ENCODE assay signal across 8 cellular contexts in genomic region chr9:35618854-35619799, GRCh38. TPM values are rescaled to one million over a fixed set of nuclear protein-coding genes. Genes with fewer than 3 reads are reported as not detected.
A peak's percentile ranks its signal among the peaks of the same experiment; 100 is the strongest.
DNase-seq lines count a peak whose midpoint lies in the region; ATAC-seq and TF ChIP-seq lines count a peak whose summit lies in the region.

No MANE protein-coding gene starts in this region.

- H3K4me1 Mint-ChIP-seq in activated CD4-positive, alpha-beta memory T cell treated with anti-CD3 and anti-CD28 coated beads, Interleukin-2, amount 10 ng/mL, durations not matched to agents 7 days and 5 days = peaks cover 43% of the 10 kb centered on the region

- intact Hi-C loops in spleen (cut with DNase I; ENCODE audit: low total_unique reads) = no loop called here

- peak overlapping the region; percentile 70 for H3K27ac Mint-ChIP-seq in activated CD4-positive, alpha-beta memory T cell treated with anti-CD3 and anti-CD28 coated beads, Interleukin-2, amount 10 ng/mL, durations not matched to agents 7 days and 5 days

- H3K4me3 ChIP-seq in spleen (peak overlapping the region in 5 of 8 donors; percentile 43 to 82 (median 55)), BE2C (ENCODE audit: low read depth, low read length) (no peak overlapping the region), WERI-Rb-1 (ENCODE audit: low read depth, low read length) (no peak overlapping the region)

- TF ChIP-seq POLR2A in spleen (IDR thresholded peaks at IDR 0.05) = no peak

- H3K36me3 Mint-ChIP-seq in activated CD4-positive, alpha-beta memory T cell treated with anti-CD3 and anti-CD28 coated beads, Interleukin-2, amount 10 ng/mL, durations not matched to agents 7 days and 5 days (ENCODE audit: low read depth) = peaks cover 2% of the 10 kb centered on the region

- H3K4me1 ChIP-seq in spleen (peaks cover 17 to 83% (median 62%) of the 10 kb centered on the region in 6 donors), BE2C (no peaks in the 10 kb centered on the region)

- POLR2A ChIA-PET in activated CD4-positive, alpha-beta memory T cell treated with anti-CD3 and anti-CD28 coated beads, Interleukin-2, amount 10 ng/mL, durations not matched to agents 7 days and 5 days (lab: Charles Lee) = interaction anchor here (0.6 to 6.4 kb wide), 9 partner anchors 13 to 129 kb away, joined by 3 to 100 read pairs (median 6); partner anchors contain the start of genes ARHGEF39, CCDC107, CREB3 and GBA2

- peak overlapping the region; percentile 25 for H3K4me3 Mint-ChIP-seq in activated CD4-positive, alpha-beta memory T cell treated with anti-CD3 and anti-CD28 coated beads, Interleukin-2, amount 10 ng/mL, durations not matched to agents 7 days and 5 days

- peak overlapping the region; percentile 72 to 94 (median 84) for H3K27ac ChIP-seq in spleen
- H3K27ac ChIP-seq in WERI-Rb-1 = no peak overlapping the region

- H3K27me3 ChIP-seq in spleen (replicated peaks in 1 of 7) (no peaks in the 10 kb centered on the region), BE2C (peaks cover 6% of the 10 kb centered on the region), WERI-Rb-1 (ENCODE audit: insufficient read depth, low read depth, severe bottlenecking) (no peaks in the 10 kb centered on the region)

- 51 to 56% (median 54%) methylated on average over 17 of the region's 17 CpGs for WGBS in spleen, 5 donors

- H3K9me3 Mint-ChIP-seq in activated CD4-positive, alpha-beta memory T cell treated with anti-CD3 and anti-CD28 coated beads, Interleukin-2, amount 10 ng/mL, durations not matched to agents 7 days and 5 days = no peaks in the 10 kb centered on the region

- CTCF ChIA-PET in activated CD4-positive, alpha-beta memory T cell treated with anti-CD3 and anti-CD28 coated beads, Interleukin-2, amount 10 ng/mL, durations not matched to agents 7 days and 5 days (lab: Charles Lee) = interaction anchor here (1.0 to 6.1 kb wide), 13 partner anchors 8 to 129 kb away, joined by 3 to 40 read pairs (median 8); partner anchors contain the start of genes ARHGEF39, CCDC107, RMRP and TESK1

- H3K27me3 Mint-ChIP-seq in activated CD4-positive, alpha-beta memory T cell treated with anti-CD3 and anti-CD28 coated beads, Interleukin-2, amount 10 ng/mL, durations not matched to agents 7 days and 5 days = peaks cover 2% of the 10 kb centered on the region

- peak; percentile 57 for ATAC-seq in HG03108 (IDR thresholded peaks at IDR 0.05; ENCODE audit: unreplicated experiment)

- TF ChIP-seq CTCF in spleen (IDR thresholded peaks at IDR 0.05 in 8 of 11, conservative IDR thresholded peaks at IDR 0.05 in 3 of 11) (peak in 2 of 11 experiments; percentile 6 to 18), BE2C (IDR thresholded peaks at IDR 0.05; ENCODE audit: low read depth, low read length) (no peak), WERI-Rb-1 (IDR thresholded peaks at IDR 0.05; ENCODE audit: low read depth, low read length) (no peak)

- DNase-seq in activated T-cell treated with anti-CD3 and anti-CD28 coated beads, Interleukin-2, amount 50 U/mL, for 1 hour = peak; percentile 34
- DNase-seq in activated T-cell treated with anti-CD3 and anti-CD28 coated beads for 4 hours = no peak
- peak; percentile 72 for DNase-seq in activated CD4-positive, alpha-beta memory T cell treated with anti-CD3 and anti-CD28 coated beads, Interleukin-2, amount 10 ng/mL, durations not matched to agents 7 days and 5 days
- DNase-seq in spleen = peak; percentile 93
- DNase-seq in BE2C = no peak
- DNase-seq in WERI-Rb-1 = no peak
- DNase-seq in NCI-H510A treated with DMSO at 0.1 percent for 48 hours (lab: John Stamatoyannopoulos, UW) = no peak

- H3K9me3 ChIP-seq in spleen (no peaks in the 10 kb centered on the region), BE2C (no peaks in the 10 kb centered on the region), WERI-Rb-1 (ENCODE audit: severe bottlenecking) (no peaks in the 10 kb centered on the region)

- peaks cover 0 to 23% (median 0%) of the 10 kb centered on the region in 6 donors for H3K36me3 ChIP-seq in spleen
- H3K36me3 ChIP-seq in BE2C = no peaks in the 10 kb centered on the region
- H3K36me3 ChIP-seq in WERI-Rb-1 = no peaks in the 10 kb centered on the region

RNA-seq across cellular contexts. Expression of gene CD72, which starts 0.9 kb away (rescaled TPM):
- total RNA-seq in activated CD4-positive, alpha-beta memory T cell treated with anti-CD3 and anti-CD28 coated beads, Interleukin-2, amount 10 ng/mL, durations not matched to agents 7 days and 5 days = 10 to 100 TPM; 11.8 to 11.9 TPM
- total RNA-seq in spleen = 100 to 1,000 TPM in 5 of 7 donors, 10 to 100 TPM in 2; 74.4 to 160 (median 127) TPM
- 100 to 1,000 TPM in 2 of 3 donors, 10 to 100 TPM in 1; 97.4 to 159 (median 115) TPM for polyA plus RNA-seq in spleen
- polyA plus RNA-seq in BE2C (2012; ENCODE audit: insufficient read depth, insufficient read length, low read depth) = not detected

RNA-seq across cellular contexts. Expression of gene TESK1, which starts 14.1 kb away (rescaled TPM):
- total RNA-seq in activated CD4-positive, alpha-beta memory T cell treated with anti-CD3 and anti-CD28 coated beads, Interleukin-2, amount 10 ng/mL, durations not matched to agents 7 days and 5 days = 10 to 100 TPM; 31.7 to 32.3 TPM
- 10 to 100 TPM; 24.8 to 47.1 (median 31.8) TPM for total RNA-seq in spleen
- 10 to 100 TPM; 15.6 to 34.7 (median 22.7) TPM for polyA plus RNA-seq in spleen
- polyA plus RNA-seq in BE2C (2012; ENCODE audit: insufficient read depth, insufficient read length, low read depth) = 17.5 TPM

RNA-seq across cellular contexts. Expression of gene SIT1, which starts 31.6 kb away (rescaled TPM):
- total RNA-seq in activated CD4-positive, alpha-beta memory T cell treated with anti-CD3 and anti-CD28 coated beads, Interleukin-2, amount 10 ng/mL, durations not matched to agents 7 days and 5 days = 100 to 1,000 TPM; 210 to 214 TPM
- 10 to 100 TPM; 24.2 to 44.9 (median 27.5) TPM for total RNA-seq in spleen
- 10 to 100 TPM; 71.7 to 82.7 (median 82.7) TPM for polyA plus RNA-seq in spleen
- polyA plus RNA-seq in BE2C (2012; ENCODE audit: insufficient read depth, insufficient read length, low read depth) = not detected

RNA-seq across cellular contexts. Expression of gene RMRP, which starts 38.7 kb away (rescaled TPM):
- total RNA-seq in activated CD4-positive, alpha-beta memory T cell treated with anti-CD3 and anti-CD28 coated beads, Interleukin-2, amount 10 ng/mL, durations not matched to agents 7 days and 5 days = over 10,000 TPM in 1 of 2 experiments, 1,000 to 10,000 TPM in 1; 9,885 to 10,678 TPM
- over 10,000 TPM in 5 of 7 donors, 1,000 to 10,000 TPM in 2; 5,541 to 28,996 (median 23,209) TPM for total RNA-seq in spleen
- polyA plus RNA-seq in spleen = 100 to 1,000 TPM in 1 of 3 donors, 10 to 100 TPM in 1, not detected in 1; 42.1 to 285 TPM
- polyA plus RNA-seq in BE2C (2012; ENCODE audit: insufficient read depth, insufficient read length, low read depth) = not detected

RNA-seq across cellular contexts. Expression of gene CCDC107, which starts 39.0 kb away (rescaled TPM):
- total RNA-seq in activated CD4-positive, alpha-beta memory T cell treated with anti-CD3 and anti-CD28 coated beads, Interleukin-2, amount 10 ng/mL, durations not matched to agents 7 days and 5 days = 10 to 100 TPM; 36.6 to 37.7 TPM
- 10 to 100 TPM; 14.4 to 24.2 (median 20.8) TPM for total RNA-seq in spleen
- 10 to 100 TPM; 35.3 to 46.9 (median 37.0) TPM for polyA plus RNA-seq in spleen
- polyA plus RNA-seq in BE2C (2012; ENCODE audit: insufficient read depth, insufficient read length, low read depth) = 30.6 TPM

Comparison
In these comparisons a context has a peak if more than half of its experiments do, and no peak if none do; other contexts are left out.
1. DNase-seq: peak in activated T-cell treated with anti-CD3 and anti-CD28 coated beads, Interleukin-2, amount 50 U/mL, for 1 hour (single experiment), activated CD4-positive, alpha-beta memory T cell treated with anti-CD3 and anti-CD28 coated beads, Interleukin-2, amount 10 ng/mL, durations not matched to agents 7 days and 5 days (single experiment) and spleen (single experiment); none in activated T-cell treated with anti-CD3 and anti-CD28 coated beads for 4 hours (single experiment), BE2C (single experiment), WERI-Rb-1 (single experiment) and NCI-H510A treated with DMSO at 0.1 percent for 48 hours (single experiment).
2. H3K4me3 ChIP-seq: peak in spleen (5 of 8); none in BE2C (single experiment) and WERI-Rb-1 (single experiment).
3. RNA of gene CD72, which starts 0.9 kb away (total RNA-seq): 74.4 to 160 TPM in spleen; 11.8 to 11.9 TPM in activated CD4-positive, alpha-beta memory T cell treated with anti-CD3 and anti-CD28 coated beads, Interleukin-2, amount 10 ng/mL, durations not matched to agents 7 days and 5 days; every median in the first group is over 4 times any median in the second.
4. RNA of gene SIT1, which starts 31.6 kb away (total RNA-seq): 210 to 214 TPM in activated CD4-positive, alpha-beta memory T cell treated with anti-CD3 and anti-CD28 coated beads, Interleukin-2, amount 10 ng/mL, durations not matched to agents 7 days and 5 days; 24.2 to 44.9 TPM in spleen; every median in the first group is over 4 times any median in the second.